ENCODE assay signal across 9 cellular contexts in genomic region chr4:106502106-106502699, GRCh38.
A peak's percentile ranks its signal among the peaks of the same experiment; 100 is the strongest.
DNase-seq lines count a peak whose midpoint lies in the region; ATAC-seq and FAIRE-seq lines count a peak whose summit lies in the region.
"Had no signal": no experiment of that assay in that cellular context is flagged by ENCODE, and none has a peak within 500 bp of the region (broad histone marks: within the 10 kb centered on the region; RNA-seq: fewer than 3 reads in every experiment).

No MANE protein-coding gene starts in this region.

- intact Hi-C loops in activated T-helper 1 cell treated with anti-CD3 and anti-CD28 coated beads, Interleukin-12 subunit alpha, Interleukin-12 subunit beta, Interleukin-2, Interleukin-4 antibody, amounts not matched to agents 30 ng/mL and 10 ng/mL and 1 ng/mL, durations not matched to agents 14 hours and 24 hours and 36 hours (cut with micrococcal nuclease), result loop anchor here (1.0 to 5.0 kb wide), 4 partner anchors 133 to 263 kb away; no protein-coding TSS in a partner anchor
- intact Hi-C loops in left cardiac atrium (cut with DNase I), result loop anchor here in 1 of 2 donors (5.0 to 10.0 kb wide), 2 partner anchors 135 to 237 kb away; partner anchors contain the start of gene GIMD1

- peaks cover 7% of the 10 kb centered on the region for H3K4me1 Mint-ChIP-seq in activated T-helper 1 cell treated with anti-CD3 and anti-CD28 coated beads, Interleukin-12 subunit alpha, Interleukin-12 subunit beta, Interleukin-2, Interleukin-4 antibody, amounts not matched to agents 30 ng/mL and 10 ng/mL and 1 ng/mL, durations not matched to agents 14 hours and 24 hours and 36 hours (ENCODE audit: low read depth)

- no peaks in the 10 kb centered on the region for H3K27me3 ChIP-seq in small intestine (ENCODE audit: control insufficient read depth in 2 of 2, insufficient read depth in 2 of 2, low read length in 2 of 2)

- H3K4me3 Mint-ChIP-seq in activated T-helper 1 cell treated with anti-CD3 and anti-CD28 coated beads, Interleukin-12 subunit alpha, Interleukin-12 subunit beta, Interleukin-2, Interleukin-4 antibody, amounts not matched to agents 30 ng/mL and 10 ng/mL and 1 ng/mL, durations not matched to agents 14 hours and 24 hours and 36 hours, result no peak overlapping the region
- H3K4me3 Mint-ChIP-seq: T-helper 1 cell treated with Interleukin-12 subunit alpha and Interleukin-12 subunit beta and Interleukin-4 antibody, amounts not matched to agents 30 μg/mL and 1 μg/mL, for 36 hours had no signal

- H3K27me3 Mint-ChIP-seq in activated T-helper 1 cell treated with anti-CD3 and anti-CD28 coated beads, Interleukin-12 subunit alpha, Interleukin-12 subunit beta, Interleukin-2, Interleukin-4 antibody, amounts not matched to agents 30 ng/mL and 10 ng/mL and 1 ng/mL, durations not matched to agents 14 hours and 24 hours and 36 hours (ENCODE audit: insufficient read depth), result peaks cover 5% of the 10 kb centered on the region

- H3K9me3 Mint-ChIP-seq in activated T-helper 1 cell treated with anti-CD3 and anti-CD28 coated beads, Interleukin-12 subunit alpha, Interleukin-12 subunit beta, Interleukin-2, Interleukin-4 antibody, amounts not matched to agents 30 ng/mL and 10 ng/mL and 1 ng/mL, durations not matched to agents 14 hours and 24 hours and 36 hours, result no peaks in the 10 kb centered on the region
- H3K9me3 Mint-ChIP-seq: T-helper 1 cell treated with Interleukin-12 subunit alpha and Interleukin-12 subunit beta and Interleukin-4 antibody, amounts not matched to agents 30 μg/mL and 1 μg/mL, for 36 hours had no signal

- H3K4me1 ChIP-seq in small intestine (ENCODE audit: control insufficient read depth in 2 of 2, insufficient read depth in 1 of 2, low read depth in 1 of 2, low read length in 1 of 2), result no peaks in the 10 kb centered on the region

- ATAC-seq in GM19023 (IDR thresholded peaks at IDR 0.05; ENCODE audit: unreplicated experiment) (peak; percentile 79), HG03135 (IDR thresholded peaks at IDR 0.05; ENCODE audit: unreplicated experiment) (peak; percentile 71), left cardiac atrium (peak; percentile 59 to 62)

- 8 to 9% (median 9%) methylated on average over 11 of the region's 11 CpGs for WGBS in small intestine, 3 donors

- H3K27ac Mint-ChIP-seq in activated T-helper 1 cell treated with anti-CD3 and anti-CD28 coated beads, Interleukin-12 subunit alpha, Interleukin-12 subunit beta, Interleukin-2, Interleukin-4 antibody, amounts not matched to agents 30 ng/mL and 10 ng/mL and 1 ng/mL, durations not matched to agents 14 hours and 24 hours and 36 hours, result no peak overlapping the region
- H3K27ac Mint-ChIP-seq: T-helper 1 cell treated with Interleukin-12 subunit alpha and Interleukin-12 subunit beta and Interleukin-4 antibody, amounts not matched to agents 30 μg/mL and 1 μg/mL, for 36 hours had no signal

- DNase-seq in COLO829 (ENCODE audit: low spot score) (peak; percentile 79), NCI-H774 (lab: John Stamatoyannopoulos, UW) (peak; percentile 9), left cardiac atrium (peak; percentile 48), small intestine (peak; percentile 66)
- DNase-seq in activated T-helper 1 cell treated with anti-CD3 and anti-CD28 coated beads, Interleukin-12 subunit alpha, Interleukin-12 subunit beta, Interleukin-2, Interleukin-4 antibody, amounts not matched to agents 30 ng/mL and 10 ng/mL and 1 ng/mL, durations not matched to agents 14 hours and 24 hours and 36 hours (ENCODE audit: low spot score), result peak; percentile 2
- no peak for DNase-seq in activated CD4-positive, CD25-positive, alpha-beta regulatory T cell (lab: John Stamatoyannopoulos, UW)

- H3K9me3 ChIP-seq in small intestine (ENCODE audit: control insufficient read depth, low read depth), result no peaks in the 10 kb centered on the region

- no peak overlapping the region for H3K27ac ChIP-seq in small intestine (ENCODE audit: low read depth in 1 of 2, low read length in 1 of 2)

- H3K36me3 ChIP-seq in small intestine (ENCODE audit: control insufficient read depth in 2 of 2, insufficient read depth in 2 of 2, low read length in 2 of 2), result no peaks in the 10 kb centered on the region

- no peaks in the 10 kb centered on the region for H3K36me3 Mint-ChIP-seq in activated T-helper 1 cell treated with anti-CD3 and anti-CD28 coated beads, Interleukin-12 subunit alpha, Interleukin-12 subunit beta, Interleukin-2, Interleukin-4 antibody, amounts not matched to agents 30 ng/mL and 10 ng/mL and 1 ng/mL, durations not matched to agents 14 hours and 24 hours and 36 hours (ENCODE audit: low read depth)

- no peak for FAIRE-seq in small intestine (lab: Jason Lieb, UNC)

- H3K4me3 ChIP-seq in small intestine (ENCODE audit: low read depth in 1 of 2, low read length in 2 of 2), result no peak overlapping the region

Comparison
In these comparisons a context has a peak if more than half of its experiments do, and no peak if none do; other contexts are left out.
1. DNase-seq: peak in COLO829 (single experiment), NCI-H774 (single experiment), activated T-helper 1 cell treated with anti-CD3 and anti-CD28 coated beads, Interleukin-12 subunit alpha, Interleukin-12 subunit beta, Interleukin-2, Interleukin-4 antibody, amounts not matched to agents 30 ng/mL and 10 ng/mL and 1 ng/mL, durations not matched to agents 14 hours and 24 hours and 36 hours (single experiment), left cardiac atrium (single experiment) and small intestine (single experiment); none in activated CD4-positive, CD25-positive, alpha-beta regulatory T cell (0 of 4).
2. Peak in every context shown above with its lines, with median percentiles within 50 percentile points of each other: ATAC-seq.